15 cellular contexts compared by ENCODE assay signal in genomic region chr5:71862661-71863060, GRCh38.
"Had no signal": no experiment of that assay in that cellular context is flagged by ENCODE, and none has a peak within 500 bp of the region (broad histone marks: within the 10 kb centered on the region; RNA-seq: fewer than 3 reads in every experiment).

No MANE protein-coding gene starts in this region.

- H3K36me3 ChIP-seq: brain microvascular endothelial cell, gastrocnemius medialis, neutrophil, tibial artery, WERI-Rb-1 had no signal

- H3K27ac ChIP-seq: brain microvascular endothelial cell, gastrocnemius medialis, neutrophil, tibial artery, WERI-Rb-1 had no signal

- ATAC-seq: gastrocnemius medialis; left lobe of liver; mucosa of descending colon; naive thymus-derived CD4-positive, alpha-beta T cell; stimulated activated effector memory CD8-positive, alpha-beta T cell treated with anti-CD3 and anti-CD28 coated beads, Interleukin-12 subunit alpha, Interleukin-12 subunit beta, amount 100 ng/mL, for 72 hours had no signal

- H3K27me3 ChIP-seq: brain microvascular endothelial cell, gastrocnemius medialis, neutrophil, tibial artery had no signal

- H3K4me3 ChIP-seq: gastrocnemius medialis, mucosa of descending colon, tibial artery had no signal

- H3K4me1 ChIP-seq: gastrocnemius medialis had no signal

- H3K9me3 ChIP-seq: gastrocnemius medialis, mucosa of descending colon, neutrophil had no signal

- DNase-seq: activated CD4-positive, alpha-beta memory T cell treated with anti-CD3 and anti-CD28 coated beads, Interleukin-2, amount 10 ng/mL, durations not matched to agents 7 days and 5 days; activated effector memory CD4-positive, alpha-beta T cell treated with anti-CD3 and anti-CD28 coated beads, Interleukin-2, amount 50 U/mL, for 16 hours; activated T-cell treated with anti-CD3 and anti-CD28 coated beads, Interleukin-2, amount 50 U/mL, for 48 hours; brain microvascular endothelial cell; dermis blood vessel endothelial cell; gastrocnemius medialis; islet precursor cell; mammary epithelial cell; mucosa of descending colon; naive thymus-derived CD4-positive, alpha-beta T cell; tibial artery had no signal
